ENCODE assay signal across 13 cellular contexts in genomic region chr5:146710348-146710747, GRCh38.
"Had no signal": no experiment of that assay in that cellular context is flagged by ENCODE, and none has a peak within 500 bp of the region (broad histone marks: within the 10 kb centered on the region; RNA-seq: fewer than 3 reads in every experiment).

No MANE protein-coding gene starts in this region.

- H3K4me1 ChIP-seq: colonic mucosa, heart right ventricle, sigmoid colon, stomach had no signal

- DNase-seq: colonic mucosa; dermis blood vessel endothelial cell; heart right ventricle; hypothalamus; natural killer cell; posterior cingulate gyrus; sigmoid colon; stimulated activated CD4-positive, alpha-beta T cell treated with anti-CD3 and anti-CD28 coated beads, Interleukin-2, amount 100 ng/mL, for 24 hours; stimulated activated naive CD4-positive, alpha-beta T cell; stomach; substantia nigra had no signal

- ATAC-seq: heart right ventricle, left lobe of liver, natural killer cell had no signal

- H3K27ac ChIP-seq: colonic mucosa, heart right ventricle, sigmoid colon, skin epidermis, stomach had no signal

- H3K27me3 ChIP-seq: colonic mucosa, sigmoid colon, stomach had no signal
